Comparison of ENCODE assay signal across 15 cellular contexts in the genomic region with DNA sequence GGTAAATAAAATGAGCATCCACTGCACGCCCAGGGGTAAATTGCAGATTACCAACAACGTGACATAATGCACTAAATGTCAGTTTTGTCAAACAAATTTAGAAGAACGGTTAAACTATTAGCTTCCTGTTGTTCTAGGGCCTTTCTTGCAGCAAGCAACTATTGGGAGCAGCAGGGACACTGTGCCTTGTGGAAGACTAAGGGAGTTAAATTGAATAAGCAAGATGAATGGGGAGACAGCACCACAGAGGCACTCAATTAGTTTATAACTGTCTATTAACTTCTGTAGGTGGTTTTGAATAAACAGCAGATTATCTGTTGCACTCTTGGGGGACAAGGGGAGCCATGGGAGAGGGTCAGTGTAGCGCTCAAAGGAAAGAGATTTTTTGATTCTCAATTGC.
DNase-seq lines count a peak whose midpoint lies in the region; FAIRE-seq and TF ChIP-seq lines count a peak whose summit lies in the region.
"Had no signal": no experiment of that assay in that cellular context is flagged by ENCODE, and none has a peak within 500 bp of the region (broad histone marks: within the 10 kb centered on the region; RNA-seq: fewer than 3 reads in every experiment).

No MANE protein-coding gene starts in this region.

- no peak overlapping the region for H2AK5ac ChIP-seq in H1 (ENCODE audit: low read depth, low read length)

- WGBS in H1 (ENCODE audit: extremely low coverage in 1 of 2, insufficient coverage in 1 of 2, insufficient read length in 1 of 2, insufficient replicate concordance in 2 of 2, low coverage in 1 of 2, low lambda C conversion rate in 2 of 2, missing lambda C conversion rate in 1 of 2), 2 experiments = 28% methylated on average over 4 of the region's 4 CpGs; no CpG with 5 or more reads in 1 of the 2 experiments

- H3K4me1 ChIP-seq in H1 (replicated peaks in 1 of 4; ENCODE audit: control insufficient read depth in 3 of 4, insufficient read depth in 4 of 4, low read length in 3 of 4) (peaks cover 4 to 23% (median 12%) of the 10 kb centered on the region in 4 experiments), neural progenitor cell (peaks cover 50% of the 10 kb centered on the region)
- H3K4me1 ChIP-seq: BE2C, Peyer's patch had no signal

- H3K4me2 ChIP-seq in H1 (ENCODE audit: insufficient read depth in 1 of 2, low read depth in 2 of 2, low read length in 2 of 2) (peak overlapping the region in 1 of 2 experiments; percentile 30; a peak in 1 of 4 replicates), neural progenitor cell (peak overlapping the region; percentile 63)
- H3K4me2 ChIP-seq: A549 had no signal

- H3K36me3 Mint-ChIP-seq in neural progenitor cell = peaks cover 3% of the 10 kb centered on the region
- H3K36me3 Mint-ChIP-seq in activated CD4-positive, alpha-beta memory T cell treated with anti-CD3 and anti-CD28 coated beads, Interleukin-2, amount 10 ng/mL, durations not matched to agents 7 days and 5 days (ENCODE audit: low read depth) = no peaks in the 10 kb centered on the region
- H3K36me3 Mint-ChIP-seq: IgD-negative memory B cell had no signal

- H3K27me3 Mint-ChIP-seq in neural progenitor cell (ENCODE audit: insufficient read depth, low read depth) = no peaks in the 10 kb centered on the region
- H3K27me3 Mint-ChIP-seq in activated CD4-positive, alpha-beta memory T cell treated with anti-CD3 and anti-CD28 coated beads, Interleukin-2, amount 10 ng/mL, durations not matched to agents 7 days and 5 days = no peaks in the 10 kb centered on the region
- H3K27me3 Mint-ChIP-seq: IgD-negative memory B cell had no signal

- H3K4me3 Mint-ChIP-seq in neural progenitor cell = no peak overlapping the region
- no peak overlapping the region for H3K4me3 Mint-ChIP-seq in activated CD4-positive, alpha-beta memory T cell treated with anti-CD3 and anti-CD28 coated beads, Interleukin-2, amount 10 ng/mL, durations not matched to agents 7 days and 5 days
- H3K4me3 Mint-ChIP-seq: IgD-negative memory B cell had no signal

- peaks cover 28% of the 10 kb centered on the region for H3K4me1 Mint-ChIP-seq in neural progenitor cell
- H3K4me1 Mint-ChIP-seq in activated CD4-positive, alpha-beta memory T cell treated with anti-CD3 and anti-CD28 coated beads, Interleukin-2, amount 10 ng/mL, durations not matched to agents 7 days and 5 days = no peaks in the 10 kb centered on the region
- H3K4me1 Mint-ChIP-seq: IgD-negative memory B cell had no signal

- no peak for TF ChIP-seq CTCF in H1 (IDR thresholded peaks at IDR 0.05; ENCODE audit: control extremely low read depth in 1 of 3, insufficient read depth in 1 of 3, low read depth in 1 of 3, low read length in 3 of 3)
- no peak for TF ChIP-seq CTCF in neural progenitor cell (IDR thresholded peaks at IDR 0.05)

- H3K79me1 ChIP-seq in H1 (ENCODE audit: low read depth, low read length) = no peaks in the 10 kb centered on the region

- H3K9me3 ChIP-seq in H1 (ENCODE audit: insufficient read depth in 2 of 2, low read depth in 1 of 2, low read length in 1 of 2) (no peaks in the 10 kb centered on the region), neural progenitor cell (ENCODE audit: low read depth) (no peaks in the 10 kb centered on the region)
- H3K9me3 ChIP-seq: A549, BE2C, Peyer's patch had no signal

- no peak overlapping the region for H3K14ac ChIP-seq in H1 (ENCODE audit: insufficient read length)

- no peak overlapping the region for H3K23ac ChIP-seq in H1 (ENCODE audit: insufficient read length)

- H2BK120ac ChIP-seq in H1 (replicated peaks; ENCODE audit: low read depth, low read length) = no peak overlapping the region

- H3K4me3 ChIP-seq in H1 (ENCODE audit: extremely low read depth in 1 of 4, insufficient read depth in 2 of 4, low read depth in 3 of 4, low read length in 4 of 4) = no peak overlapping the region; a peak in 1 of 8 replicates
- no peak overlapping the region for H3K4me3 ChIP-seq in neural progenitor cell
- H3K4me3 ChIP-seq: A549, Peyer's patch had no signal

- H3K9ac ChIP-seq in H1 (replicated peaks in 1 of 4; ENCODE audit: extremely low read depth in 1 of 4, low read depth in 3 of 4, low read length in 3 of 4) (no peak overlapping the region), neural progenitor cell (no peak overlapping the region)

- POLR2A ChIA-PET in H1 (lab: Charles Lee; ENCODE audit: partially characterized antibody) = no interaction called here
- POLR2A ChIA-PET in activated CD4-positive, alpha-beta memory T cell treated with anti-CD3 and anti-CD28 coated beads, Interleukin-2, amount 10 ng/mL, durations not matched to agents 7 days and 5 days (lab: Charles Lee) = no interaction called here

- no peak overlapping the region for H3K56ac ChIP-seq in H1 (replicated peaks; ENCODE audit: insufficient read length, low read depth, low read length)

- H4K5ac ChIP-seq in H1 (ENCODE audit: insufficient read length, low read depth, low read length) = no peak overlapping the region

- H3K27ac ChIP-seq in H1 (ENCODE audit: low read depth, low read length) = no peak overlapping the region
- H3K27ac ChIP-seq in neural progenitor cell = no peak overlapping the region
- H3K27ac ChIP-seq: A549, Peyer's patch had no signal

- H3K36me3 ChIP-seq in H1 (ENCODE audit: control insufficient read depth in 2 of 4, insufficient read depth in 4 of 4, low read length in 3 of 4) (no peaks in the 10 kb centered on the region), neural progenitor cell (no peaks in the 10 kb centered on the region)
- H3K36me3 ChIP-seq: BE2C, Peyer's patch had no signal

- H4K91ac ChIP-seq in H1 (replicated peaks; ENCODE audit: insufficient read length, low read length) = no peak overlapping the region

- no peak overlapping the region for H3K27ac Mint-ChIP-seq in neural progenitor cell
- no peak overlapping the region for H3K27ac Mint-ChIP-seq in activated CD4-positive, alpha-beta memory T cell treated with anti-CD3 and anti-CD28 coated beads, Interleukin-2, amount 10 ng/mL, durations not matched to agents 7 days and 5 days
- H3K27ac Mint-ChIP-seq: IgD-negative memory B cell had no signal

- CTCF ChIA-PET in H1 (lab: Charles Lee; ENCODE audit: partially characterized antibody) = interaction anchor here (1.1 to 2.0 kb wide), 6 partner anchors 20 to 261 kb away, joined by 3 to 7 read pairs (median 5); no protein-coding TSS in a partner anchor
- CTCF ChIA-PET in activated CD4-positive, alpha-beta memory T cell treated with anti-CD3 and anti-CD28 coated beads, Interleukin-2, amount 10 ng/mL, durations not matched to agents 7 days and 5 days (lab: Charles Lee) = no interaction called here

- no peak overlapping the region for H3K18ac ChIP-seq in H1 (ENCODE audit: extremely low read depth, low read length)

- no peak overlapping the region for H3K4ac ChIP-seq in H1 (replicated peaks; ENCODE audit: insufficient read length, low read depth, low read length)

- peak; percentile 11 for FAIRE-seq in H54 (lab: Jason Lieb, UNC)
- FAIRE-seq in H1 (lab: Jason Lieb, UNC) = peak; percentile 24
- FAIRE-seq: A549 had no signal

- TF ChIP-seq POLR2A in H54 (IDR thresholded peaks at IDR 0.05; ENCODE audit: low read depth, low read length) (no peak), H1 (IDR thresholded peaks at IDR 0.05; ENCODE audit: control extremely low read depth in 1 of 2, low read depth in 2 of 2, low read length in 2 of 2) (no peak)

- H3K79me2 ChIP-seq in H1 (ENCODE audit: control insufficient read depth in 1 of 2, insufficient read depth in 2 of 2, low read length in 2 of 2) = no peaks in the 10 kb centered on the region
- H3K79me2 ChIP-seq in neural progenitor cell (ENCODE audit: low read depth) = no peaks in the 10 kb centered on the region

- no peaks in the 10 kb centered on the region for H3K27me3 ChIP-seq in H1 (replicated peaks in 1 of 4; ENCODE audit: control insufficient read depth in 3 of 4, extremely low read depth in 1 of 4, insufficient read depth in 3 of 4, low read length in 3 of 4)
- peaks cover 14% of the 10 kb centered on the region for H3K27me3 ChIP-seq in neural progenitor cell
- H3K27me3 ChIP-seq: BE2C, Peyer's patch had no signal

- H4K20me1 ChIP-seq in H1 (replicated peaks in 1 of 2; ENCODE audit: control insufficient read depth in 1 of 2, insufficient read depth in 2 of 2, low read length in 2 of 2) (no peaks in the 10 kb centered on the region), neural progenitor cell (ENCODE audit: low read depth) (peaks cover 3% of the 10 kb centered on the region)

- H2BK5ac ChIP-seq in H1 (ENCODE audit: low read depth, low read length) = no peak overlapping the region

- no peak overlapping the region for H4K8ac ChIP-seq in H1 (ENCODE audit: extremely low read depth, insufficient read depth, low read length)

- H3K9me3 Mint-ChIP-seq in neural progenitor cell = peaks cover 2% of the 10 kb centered on the region
- H3K9me3 Mint-ChIP-seq in activated CD4-positive, alpha-beta memory T cell treated with anti-CD3 and anti-CD28 coated beads, Interleukin-2, amount 10 ng/mL, durations not matched to agents 7 days and 5 days = peaks cover 2% of the 10 kb centered on the region
- H3K9me3 Mint-ChIP-seq: IgD-negative memory B cell had no signal

- no peak for DNase-seq in H54 (ENCODE audit: insufficient read length, low spot score)
- DNase-seq in NCI-H1930 (lab: John Stamatoyannopoulos, UW) = peak; percentile 39 to 47
- no peak for DNase-seq in H1 (ENCODE audit: low read depth in 1 of 2, low spot score in 2 of 2)
- DNase-seq in neural progenitor cell (ENCODE audit: low spot score) = peak; percentile 52
- no peak for DNase-seq in amygdala (lab: John Stamatoyannopoulos, UW)
- no peak for DNase-seq in activated CD4-positive, alpha-beta memory T cell treated with anti-CD3 and anti-CD28 coated beads, Interleukin-2, amount 10 ng/mL, durations not matched to agents 7 days and 5 days
- no peak for DNase-seq in stimulated activated CD4-positive, alpha-beta T cell treated with anti-CD3 and anti-CD28 coated beads, Interleukin-2, amount 100 ng/mL, for 48 hours
- DNase-seq: BE2C, DMS79, NCI-H1105, NCI-H446, NCI-H526 treated with DMSO at 0.1 percent for 48 hours, Peyer's patch had no signal

- no peak overlapping the region for H2BK15ac ChIP-seq in H1 (ENCODE audit: low read length)

- TF ChIP-seq EP300 in H1 (IDR thresholded peaks at IDR 0.05; ENCODE audit: borderline replicate concordance in 1 of 2, low read depth in 2 of 2, low read length in 2 of 2) = no peak

- no peaks in the 10 kb centered on the region for H3K23me2 ChIP-seq in H1 (ENCODE audit: low read depth, low read length)

- TF ChIP-seq RAD21 in H1 (IDR thresholded peaks at IDR 0.05 in 1 of 2, conservative IDR thresholded peaks at IDR 0.05 in 1 of 2; ENCODE audit: low read depth in 2 of 2, low read length in 2 of 2) = no peak

- H2BK20ac ChIP-seq in H1 (ENCODE audit: low read length) = no peak overlapping the region

- H2AFZ ChIP-seq in H1 (ENCODE audit: low read length) (no peak overlapping the region), neural progenitor cell (replicated peaks) (no peak overlapping the region)

- H2BK12ac ChIP-seq in H1 (ENCODE audit: low read depth, low read length) = no peak overlapping the region

- H3F3A ChIP-seq in neural progenitor cell (ENCODE audit: low read depth) = peaks cover 25% of the 10 kb centered on the region

TF ChIP-seq in H1, 55 proteins besides CTCF, POLR2A, EP300 and RAD21 (continues in another document):
- TF ChIP-seq CHD2 (IDR thresholded peaks at IDR 0.05; ENCODE audit: low read length) (no peak), TEAD4 (IDR thresholded peaks at IDR 0.05; ENCODE audit: low read depth, low read length) (no peak), GABPA (IDR thresholded peaks at IDR 0.05; ENCODE audit: borderline replicate concordance, insufficient read depth, low read length) (no peak)

Comparison
In these comparisons a context has a peak if more than half of its experiments do, and no peak if none do; other contexts are left out.
1. DNase-seq: peak in NCI-H1930 (2 of 2) and neural progenitor cell (single experiment); none in H54 (single experiment), H1 (0 of 2), amygdala (0 of 56), activated CD4-positive, alpha-beta memory T cell treated with anti-CD3 and anti-CD28 coated beads, Interleukin-2, amount 10 ng/mL, durations not matched to agents 7 days and 5 days (single experiment) and stimulated activated CD4-positive, alpha-beta T cell treated with anti-CD3 and anti-CD28 coated beads, Interleukin-2, amount 100 ng/mL, for 48 hours (0 of 2).